ENCODE assay signal across 6 cellular contexts in the genomic region with DNA sequence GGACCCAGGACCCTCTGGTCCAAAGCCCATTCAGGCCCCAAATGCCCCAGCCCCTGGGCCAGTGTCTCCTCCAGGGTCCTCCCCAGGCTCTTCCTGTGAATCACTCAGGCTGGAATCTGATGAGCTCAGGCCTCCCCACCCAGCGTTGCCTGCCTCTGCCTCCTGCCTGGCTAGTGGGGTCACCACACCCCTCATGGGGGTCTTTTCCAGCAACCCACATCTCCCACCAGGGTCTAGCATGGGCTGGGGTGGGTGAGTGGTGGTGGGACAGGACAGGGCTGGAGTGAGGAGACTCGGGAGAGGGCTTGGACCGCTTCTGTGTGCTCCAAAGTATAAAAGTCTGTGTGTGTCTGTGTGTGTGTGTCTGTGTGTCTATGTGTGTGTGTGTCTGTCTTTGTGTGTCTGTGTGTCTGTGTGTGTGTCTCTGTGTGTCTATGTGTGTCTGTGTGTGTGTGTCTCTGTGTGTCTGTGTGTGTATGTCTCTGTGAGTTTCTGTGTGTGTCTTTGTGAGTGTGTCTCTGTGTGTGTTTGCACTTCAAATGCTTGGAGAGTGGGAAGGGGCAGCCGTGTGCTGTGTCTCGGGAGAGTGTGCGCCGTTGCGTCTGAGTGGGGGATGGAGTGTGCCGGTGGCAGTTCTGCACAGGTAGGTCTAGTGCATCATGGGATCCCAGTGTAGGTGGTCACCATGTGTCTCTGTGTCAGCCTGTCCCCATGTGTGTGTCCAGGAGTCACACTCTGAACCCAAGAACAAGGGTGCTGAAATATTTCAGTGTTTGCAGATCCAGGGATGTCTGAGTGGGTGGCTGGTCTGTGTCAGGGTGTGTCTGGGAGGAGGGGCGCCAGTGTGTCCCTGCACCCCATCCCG. TPM values are rescaled to one million over a fixed set of nuclear protein-coding genes. Genes with fewer than 3 reads are reported as not detected.
DNase-seq lines count a peak whose midpoint lies in the region; ATAC-seq and TF ChIP-seq lines count a peak whose summit lies in the region.

No MANE protein-coding gene starts in this region.

- no peaks in the 10 kb centered on the region for H3K9me2 ChIP-seq in PC-3 (replicated peaks; ENCODE audit: low read length)

- peaks cover 23% of the 10 kb centered on the region for H3K4me1 ChIP-seq in PC-3 (ENCODE audit: insufficient read depth, low read length)

- H3K79me2 ChIP-seq in PC-3 (ENCODE audit: low read length), result no peaks in the 10 kb centered on the region

- H3K27ac ChIP-seq in PC-3 (ENCODE audit: low read length), result peak overlapping the region; percentile 37

- H3K27me3 ChIP-seq in PC-3 (ENCODE audit: low read length), result no peaks in the 10 kb centered on the region

- H3K4me1 Mint-ChIP-seq in stimulated activated naive CD8-positive, alpha-beta T cell treated with anti-CD3 and anti-CD28 coated beads, Interleukin-15, Interleukin-2, amounts not matched to agents 100 ng/mL and 50 ng/mL, for 24 hours (ENCODE audit: low read depth), result peaks cover 46% of the 10 kb centered on the region

- H3K9me3 ChIP-seq in PC-3 (ENCODE audit: low read length), result no peaks in the 10 kb centered on the region

- peak; percentile 53 for ATAC-seq in PC-3
- ATAC-seq in GM19452 (IDR thresholded peaks at IDR 0.05; ENCODE audit: unreplicated experiment), result no peak

- H3F3A ChIP-seq in PC-3 (ENCODE audit: low read length, unreplicated experiment), result no peaks in the 10 kb centered on the region

- H3K27me3 Mint-ChIP-seq in stimulated activated naive CD8-positive, alpha-beta T cell treated with anti-CD3 and anti-CD28 coated beads, Interleukin-15, Interleukin-2, amounts not matched to agents 100 ng/mL and 50 ng/mL, for 24 hours, result no peaks in the 10 kb centered on the region

- H4K20me1 ChIP-seq in PC-3 (ENCODE audit: low read length), result no peaks in the 10 kb centered on the region

- intact Hi-C loops in PC-3 (cut with micrococcal nuclease), result loop anchor here (1.0 kb wide), 2 partner anchors 15 to 62 kb away; no protein-coding TSS in a partner anchor

- H3K9me3 Mint-ChIP-seq in stimulated activated naive CD8-positive, alpha-beta T cell treated with anti-CD3 and anti-CD28 coated beads, Interleukin-15, Interleukin-2, amounts not matched to agents 100 ng/mL and 50 ng/mL, for 24 hours, result no peaks in the 10 kb centered on the region

- peak overlapping the region; percentile 42 for H3K4me2 ChIP-seq in PC-3 (ENCODE audit: low read length)

- CTCF ChIA-PET in PC-3 (lab: Charles Lee), result interaction anchor here (1.0 to 1.3 kb wide), 2 partner anchors 15 to 16 kb away, joined by 14 to 22 read pairs; no protein-coding TSS in a partner anchor

- H3K36me3 Mint-ChIP-seq in stimulated activated naive CD8-positive, alpha-beta T cell treated with anti-CD3 and anti-CD28 coated beads, Interleukin-15, Interleukin-2, amounts not matched to agents 100 ng/mL and 50 ng/mL, for 24 hours (ENCODE audit: low read depth), result no peaks in the 10 kb centered on the region

- no peak overlapping the region for H3K9ac ChIP-seq in PC-3 (ENCODE audit: low read length)

- POLR2A ChIA-PET in PC-3 (lab: Charles Lee; ENCODE audit: unreplicated experiment), result interaction anchor here (0.5 to 1.1 kb wide), 3 partner anchors 8 to 71 kb away, joined by 3 to 9 read pairs (median 4); no protein-coding TSS in a partner anchor

- DNase-seq in PC-3 (peak; percentile 59), epithelial cell of proximal tubule (ENCODE audit: low read depth) (no peak), midbrain (lab: John Stamatoyannopoulos, UW) (no peak), hippocampal formation (lab: John Stamatoyannopoulos, UW) (no peak)

- H3K4me3 ChIP-seq in PC-3 (ENCODE audit: low read length) (no peak overlapping the region), epithelial cell of proximal tubule (ENCODE audit: low read depth, low read length) (no peak overlapping the region)

- TF ChIP-seq CTCF in PC-3 (conservative IDR thresholded peaks at IDR 0.05; ENCODE audit: low read depth, low read length), result no peak
- peak; percentile 8 for TF ChIP-seq CTCF in epithelial cell of proximal tubule (conservative IDR thresholded peaks at IDR 0.05; ENCODE audit: low read depth, low read length)

- H2AFZ ChIP-seq in PC-3 (ENCODE audit: low read length), result peak overlapping the region; percentile 76

- peaks cover 4% of the 10 kb centered on the region; the same call in 1 of the 2 replicates for H3K36me3 ChIP-seq in PC-3 (ENCODE audit: low read depth, low read length)

- H3K27ac Mint-ChIP-seq in stimulated activated naive CD8-positive, alpha-beta T cell treated with anti-CD3 and anti-CD28 coated beads, Interleukin-15, Interleukin-2, amounts not matched to agents 100 ng/mL and 50 ng/mL, for 24 hours, result peak overlapping the region; percentile 88

- peak overlapping the region; percentile 9 for H3K4me3 Mint-ChIP-seq in stimulated activated naive CD8-positive, alpha-beta T cell treated with anti-CD3 and anti-CD28 coated beads, Interleukin-15, Interleukin-2, amounts not matched to agents 100 ng/mL and 50 ng/mL, for 24 hours

- no TSS peak for BruUV-seq in PC-3 (replicated peaks; lab: Mats Ljungman, UMichigan)

RNA-seq across cellular contexts. Expression of gene RIN1, which starts 8.8 kb away (rescaled TPM):
- total RNA-seq in PC-3 (2014; rRNA removed) (41.2 and 71.8 TPM in 2 replicates), epithelial cell of proximal tubule (18.9 and 21.1 TPM in 2 replicates)

RNA-seq across cellular contexts. Expression of gene CD248, which starts 10.6 kb away (rescaled TPM):
- total RNA-seq in PC-3 (2014; rRNA removed) (not detected in 2 replicates), epithelial cell of proximal tubule (0.07 and 1.0 TPM in 2 replicates)

RNA-seq across cellular contexts. Expression of gene BRMS1, which starts 17.5 kb away (rescaled TPM):
- total RNA-seq in PC-3 (2014; rRNA removed) (123 and 176 TPM in 2 replicates), epithelial cell of proximal tubule (72.0 and 95.1 TPM in 2 replicates)

RNA-seq across cellular contexts. Expression of gene B4GAT1, which starts 20.0 kb away (rescaled TPM):
- total RNA-seq in PC-3 (2014; rRNA removed) (38.9 and 41.1 TPM in 2 replicates), epithelial cell of proximal tubule (32.0 and 36.2 TPM in 2 replicates)

RNA-seq across cellular contexts. Expression of gene TMEM151A, which starts 35.7 kb away (rescaled TPM):
- not detected in 2 replicates for total RNA-seq in PC-3 (2014; rRNA removed)
- total RNA-seq in epithelial cell of proximal tubule, result 0.58 TPM in 1 of 2 replicates, not detected in the other
